33 cellular contexts compared by ENCODE assay signal in genomic region chr7:109473172-109473571, GRCh38.
"Had no signal": no experiment of that assay in that cellular context is flagged by ENCODE, and none has a peak within 500 bp of the region (broad histone marks: within the 10 kb centered on the region; RNA-seq: fewer than 3 reads in every experiment).

No MANE protein-coding gene starts in this region.

- H3K36me3 ChIP-seq: adrenal gland, brain microvascular endothelial cell, breast epithelium had no signal

- ATAC-seq: activated CD8-positive, alpha-beta T cell treated with anti-CD3 and anti-CD28 coated beads for 36 hours; activated naive CD4-positive, alpha-beta T cell treated with anti-CD3 and anti-CD28 coated beads, Interleukin-2, amount 50 U/mL, for 72 hours; activated T-cell treated with anti-CD3 and anti-CD28 coated beads, Interleukin-2, amount 50 U/mL, for 4 hours; activated T-cell treated with anti-CD3 and anti-CD28 coated beads, Interleukin-2, amount 50 U/mL, for 72 hours; activated T-helper 17 cell treated with anti-CD3 and anti-CD28 coated beads, Interleukin-2, amount 50 U/mL, for 72 hours; body of pancreas had no signal

- H3K4me3 ChIP-seq: adrenal gland, body of pancreas, breast epithelium had no signal

- H3K9me3 ChIP-seq: adrenal gland, body of pancreas, breast epithelium had no signal

- FAIRE-seq: astrocyte, TTC549 had no signal

- H3K27ac ChIP-seq: adrenal gland, body of pancreas, brain microvascular endothelial cell, breast epithelium, VCaP had no signal

- H3K27me3 ChIP-seq: adrenal gland, body of pancreas, brain microvascular endothelial cell, breast epithelium had no signal

- H3K4me1 ChIP-seq: adrenal gland, body of pancreas, breast epithelium had no signal

- DNase-seq: activated B cell treated with CpG ODN at 0.5 μM for 24 hours; activated CD4-positive, alpha-beta memory T cell treated with anti-CD3 and anti-CD28 coated beads for 36 hours; activated CD4-positive, alpha-beta T cell treated with anti-CD3 and anti-CD28 coated beads for 4 hours; activated CD4-positive, alpha-beta T cell treated with anti-CD3 and anti-CD28 coated beads, Interleukin-2, amount 10 ng/mL, durations not matched to agents 24 days and 14 days; activated CD4-positive, alpha-beta T cell treated with anti-CD3 and anti-CD28 coated beads, Interleukin-2, amount 50 U/mL, for 1 hour; activated CD4-positive, alpha-beta T cell treated with anti-CD3 and anti-CD28 coated beads, Interleukin-2, amount 50 U/mL, for 4 hours; activated CD4-positive, CD25-positive, alpha-beta regulatory T cell treated with anti-CD3 and anti-CD28 coated beads, Interleukin-2, amount 50 U/mL, for 72 hours; activated CD8-positive, alpha-beta memory T cell treated with anti-CD3 and anti-CD28 coated beads, Interleukin-2, amount 50 U/mL, for 4 hours; activated CD8-positive, alpha-beta T cell treated with anti-CD3 and anti-CD28 coated beads for 36 hours; activated effector memory CD4-positive, alpha-beta T cell treated with anti-CD3 and anti-CD28 coated beads, Interleukin-2, amount 50 U/mL, for 16 hours; activated gamma-delta T cell treated with Interleukin-2 at 50 U/mL for 16 hours; activated naive CD4-positive, alpha-beta T cell; activated naive CD4-positive, alpha-beta T cell treated with anti-CD3 and anti-CD28 coated beads for 36 hours; activated naive CD4-positive, alpha-beta T cell treated with anti-CD3 and anti-CD28 coated beads, Interleukin-2, amount 50 U/mL, for 16 hours; activated naive CD8-positive, alpha-beta T cell treated with anti-CD3 and anti-CD28 coated beads for 36 hours; activated T-cell treated with anti-CD3 and anti-CD28 coated beads for 4 hours; activated T-cell treated with anti-CD3 and anti-CD28 coated beads, Interleukin-2, amount 50 U/mL, for 1 hour; activated T-cell treated with anti-CD3 and anti-CD28 coated beads, Interleukin-2, amount 50 U/mL, for 4 hours; activated T-cell treated with anti-CD3 and anti-CD28 coated beads, Interleukin-2, amount 50 U/mL, for 72 hours; adrenal gland; amniotic stem cell; aorta; body of pancreas; brain microvascular endothelial cell; central memory CD4-positive, alpha-beta T cell; T-helper 2 cell; T-helper 9 cell had no signal
